ENCODE assay signal across 10 cellular contexts in genomic region chr20:21529863-21530262, GRCh38. TPM values are rescaled to one million over a fixed set of nuclear protein-coding genes. Genes with fewer than 3 reads are reported as not detected.
DNase-seq lines count a peak whose midpoint lies in the region; ATAC-seq, FAIRE-seq and TF ChIP-seq lines count a peak whose summit lies in the region.
"Had no signal": no experiment of that assay in that cellular context is flagged by ENCODE, and none has a peak within 500 bp of the region (broad histone marks: within the 10 kb centered on the region; RNA-seq: fewer than 3 reads in every experiment).

No MANE protein-coding gene starts in this region.

- no peak for FAIRE-seq in D721Med (lab: Jason Lieb, UNC)

- intact Hi-C loops in activated CD4-positive, alpha-beta memory T cell treated with anti-CD3 and anti-CD28 coated beads for 36 hours (cut with micrococcal nuclease) = loop anchor here (1.0 to 2.0 kb wide), 3 partner anchors 29 to 85 kb away; no protein-coding TSS in a partner anchor

- H3K36me3 Mint-ChIP-seq in T-helper 2 cell treated with Interferon-gamma antibody and Interleukin-4, amounts not matched to agents 5 μg/mL and 100 μg/mL, for 36 hours (ENCODE audit: low read depth) = no peaks in the 10 kb centered on the region
- no peaks in the 10 kb centered on the region for H3K36me3 Mint-ChIP-seq in activated CD4-positive, alpha-beta memory T cell treated with anti-CD3 and anti-CD28 coated beads for 36 hours

- H3K4me3 Mint-ChIP-seq in T-helper 2 cell treated with Interferon-gamma antibody and Interleukin-4, amounts not matched to agents 5 μg/mL and 100 μg/mL, for 36 hours = no peak overlapping the region
- no peak overlapping the region for H3K4me3 Mint-ChIP-seq in activated CD4-positive, alpha-beta memory T cell treated with anti-CD3 and anti-CD28 coated beads for 36 hours

- peaks cover 39% of the 10 kb centered on the region for H3K27me3 ChIP-seq in RWPE2 (ENCODE audit: insufficient read depth, poor library complexity, severe bottlenecking)
- peaks cover 7% of the 10 kb centered on the region for H3K27me3 ChIP-seq in kidney epithelial cell (ENCODE audit: control insufficient read depth, insufficient read depth, low read length)

- no peak overlapping the region for H3K27ac ChIP-seq in RWPE2 (ENCODE audit: poor library complexity, severe bottlenecking)

- no peaks in the 10 kb centered on the region for H3K9me3 ChIP-seq in RWPE2 (ENCODE audit: severe bottlenecking)

- TF ChIP-seq CTCF in D721Med (IDR thresholded peaks at IDR 0.05; ENCODE audit: insufficient read depth, missing control alignments) (peak; percentile 27), HFF-Myc (IDR thresholded peaks at IDR 0.05; ENCODE audit: low read depth, low read length, missing control alignments) (peak; percentile 43), RWPE2 (IDR thresholded peaks at IDR 0.05; ENCODE audit: poor library complexity, severe bottlenecking) (peak; percentile 53), kidney epithelial cell (IDR thresholded peaks at IDR 0.05; ENCODE audit: insufficient read depth, low read length, poor library complexity, severe bottlenecking) (peak; percentile 25)

- H3K36me3 ChIP-seq in RWPE2 (ENCODE audit: low read depth) (no peaks in the 10 kb centered on the region), kidney epithelial cell (ENCODE audit: control insufficient read depth, insufficient read depth, low read length) (no peaks in the 10 kb centered on the region)

- no peaks in the 10 kb centered on the region for H3K9me3 Mint-ChIP-seq in T-helper 2 cell treated with Interferon-gamma antibody and Interleukin-4, amounts not matched to agents 5 μg/mL and 100 μg/mL, for 36 hours
- H3K9me3 Mint-ChIP-seq in activated CD4-positive, alpha-beta memory T cell treated with anti-CD3 and anti-CD28 coated beads for 36 hours = no peaks in the 10 kb centered on the region

- DNase-seq in D721Med (ENCODE audit: insufficient read length, low spot score) (no peak), HFF-Myc (ENCODE audit: extremely low read depth, low read depth) (no peak), RWPE2 (ENCODE audit: low spot score) (no peak), kidney epithelial cell (ENCODE audit: low read depth) (no peak)
- no peak for DNase-seq in T-helper 2 cell treated with Interferon-gamma antibody and Interleukin-4, amounts not matched to agents 5 μg/mL and 100 μg/mL, for 36 hours (ENCODE audit: low spot score)
- DNase-seq in activated CD4-positive, alpha-beta memory T cell treated with anti-CD3 and anti-CD28 coated beads for 36 hours = no peak
- DNase-seq: GF-D8, NCI-H187 treated with DMSO at 0.1 percent for 48 hours had no signal

- H3K4me3 ChIP-seq in HFF-Myc (replicated peaks; ENCODE audit: low read depth, low read length) (no peak overlapping the region), RWPE2 (ENCODE audit: severe bottlenecking) (no peak overlapping the region), kidney epithelial cell (ENCODE audit: low read depth, low read length) (no peak overlapping the region)

- no peaks in the 10 kb centered on the region for H3K4me1 ChIP-seq in RWPE2 (ENCODE audit: insufficient read depth, poor library complexity, severe bottlenecking)

- H3K27ac Mint-ChIP-seq in T-helper 2 cell treated with Interferon-gamma antibody and Interleukin-4, amounts not matched to agents 5 μg/mL and 100 μg/mL, for 36 hours = no peak overlapping the region
- no peak overlapping the region for H3K27ac Mint-ChIP-seq in activated CD4-positive, alpha-beta memory T cell treated with anti-CD3 and anti-CD28 coated beads for 36 hours

- H3K4me1 Mint-ChIP-seq in T-helper 2 cell treated with Interferon-gamma antibody and Interleukin-4, amounts not matched to agents 5 μg/mL and 100 μg/mL, for 36 hours (ENCODE audit: low read depth) = peaks cover 2% of the 10 kb centered on the region
- peaks cover 6% of the 10 kb centered on the region for H3K4me1 Mint-ChIP-seq in activated CD4-positive, alpha-beta memory T cell treated with anti-CD3 and anti-CD28 coated beads for 36 hours (ENCODE audit: low read depth)

- CTCF ChIA-PET in activated CD4-positive, alpha-beta memory T cell treated with anti-CD3 and anti-CD28 coated beads for 36 hours (lab: Charles Lee) = interaction anchor here (0.6 to 3.4 kb wide), 25 partner anchors 9 to 294 kb away, joined by 3 to 109 read pairs (median 5); no protein-coding TSS in a partner anchor

- H3K27me3 Mint-ChIP-seq in T-helper 2 cell treated with Interferon-gamma antibody and Interleukin-4, amounts not matched to agents 5 μg/mL and 100 μg/mL, for 36 hours (ENCODE audit: low read depth) = peaks cover 61% of the 10 kb centered on the region
- H3K27me3 Mint-ChIP-seq in activated CD4-positive, alpha-beta memory T cell treated with anti-CD3 and anti-CD28 coated beads for 36 hours = peaks cover 30% of the 10 kb centered on the region

- POLR2A ChIA-PET in activated CD4-positive, alpha-beta memory T cell treated with anti-CD3 and anti-CD28 coated beads for 36 hours (lab: Charles Lee) = no interaction called here

- 0 out of 3 replicates have a peak, but pooled peaks have one; percentile 33 for ATAC-seq in RWPE2 (ENCODE audit: low read depth)
- ATAC-seq in GM18517 (IDR thresholded peaks at IDR 0.05; ENCODE audit: unreplicated experiment) = no peak
- no peak for ATAC-seq in HG03520 (IDR thresholded peaks at IDR 0.05; ENCODE audit: unreplicated experiment)

RNA-seq across cellular contexts. Expression of gene NKX2-2, which starts 16.0 kb away (rescaled TPM):
- not detected in 2 replicates for total RNA-seq in kidney epithelial cell
- total RNA-seq in activated CD4-positive, alpha-beta memory T cell treated with anti-CD3 and anti-CD28 coated beads for 36 hours = not detected
